In the genomic region with DNA sequence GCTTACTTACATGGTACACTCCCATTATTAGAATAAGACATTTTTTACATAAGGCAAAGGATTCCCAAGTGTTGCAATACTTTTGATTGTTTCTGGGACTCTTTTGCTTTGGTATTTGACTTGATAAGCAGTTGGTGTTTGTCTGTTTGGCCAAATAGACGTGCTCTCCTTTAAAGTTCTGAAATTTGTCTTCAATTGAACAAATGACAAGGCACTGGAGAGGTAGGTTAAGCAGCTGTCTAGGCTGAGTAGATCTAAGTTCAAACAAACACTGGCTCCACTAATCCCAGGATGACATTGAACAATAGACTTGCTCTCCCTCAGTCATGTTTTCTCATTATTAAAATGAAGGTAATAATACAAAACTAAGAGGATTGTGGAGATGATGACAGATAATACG, we compare ENCODE assay signal across 1 cellular context.
TF ChIP-seq lines count a peak whose summit lies in the region.

No MANE protein-coding gene starts in this region.

TF ChIP-seq in HepG2, 621 proteins besides CTCF, POLR2A, EP300 and RAD21 (continued from another document and continues in another):
- TF ChIP-seq JARID2 (CRISPR knock-in tag; IDR thresholded peaks at IDR 0.05; ENCODE audit: insufficient replicate concordance) (peak; percentile 33), ARNTL (CRISPR knock-in tag; IDR thresholded peaks at IDR 0.05) (no peak), PHF20 (CRISPR knock-in tag; IDR thresholded peaks at IDR 0.05) (no peak), ZNF569 (CRISPR knock-in tag; IDR thresholded peaks at IDR 0.05; ENCODE audit: borderline replicate concordance) (no peak), ZSCAN31 (CRISPR knock-in tag; IDR thresholded peaks at IDR 0.05; ENCODE audit: low read depth) (no peak), RCOR2 (CRISPR knock-in tag; IDR thresholded peaks at IDR 0.05) (0 out of 2 replicates have a peak, but pooled peaks have one; percentile 48), FOSL1 (CRISPR knock-in tag; IDR thresholded peaks at IDR 0.05; ENCODE audit: borderline replicate concordance) (no peak), SALL1 (CRISPR knock-in tag; IDR thresholded peaks at IDR 0.05) (peak; percentile 67; the same call in 1 of the 2 replicates), NFIB (CRISPR knock-in tag; IDR thresholded peaks at IDR 0.05; ENCODE audit: borderline replicate concordance) (no peak), ZNF143 (CRISPR knock-in tag; IDR thresholded peaks at IDR 0.05) (no peak), ZNF792 (CRISPR knock-in tag; IDR thresholded peaks at IDR 0.05) (no peak; the same call in 1 of the 2 replicates), CBX2 (IDR thresholded peaks at IDR 0.05; ENCODE audit: low read depth, low read length) (no peak), CBX2 (CRISPR knock-in tag; IDR thresholded peaks at IDR 0.05; ENCODE audit: low read depth) (no peak), SALL2 (CRISPR knock-in tag; IDR thresholded peaks at IDR 0.05) (no peak), SNAPC2 (CRISPR knock-in tag; IDR thresholded peaks at IDR 0.05) (peak; percentile 78; the same call in 1 of the 2 replicates), NFATC3 (CRISPR knock-in tag; IDR thresholded peaks at IDR 0.05) (no peak), ERF (CRISPR knock-in tag; IDR thresholded peaks at IDR 0.05) (peak; percentile 47; the same call in 1 of the 2 replicates), ZBTB8A (CRISPR knock-in tag; IDR thresholded peaks at IDR 0.05; ENCODE audit: borderline replicate concordance, low read depth) (no peak), CAMTA2 (CRISPR knock-in tag; IDR thresholded peaks at IDR 0.05; ENCODE audit: borderline replicate concordance) (no peak), NR2F2 (IDR thresholded peaks at IDR 0.05; ENCODE audit: borderline replicate concordance, low read depth) (peak; percentile 54; the same call in 1 of the 2 replicates), HOXA7 (CRISPR knock-in tag; IDR thresholded peaks at IDR 0.05) (no peak), CEBPG (CRISPR knock-in tag; IDR thresholded peaks at IDR 0.05) (peak; percentile 93), NCOR1 (IDR thresholded peaks at IDR 0.05; ENCODE audit: borderline replicate concordance, low read length) (peak; percentile 85; the same call in 1 of the 2 replicates), MLLT10 (CRISPR knock-in tag; IDR thresholded peaks at IDR 0.05) (no peak), ONECUT2 (CRISPR knock-in tag; IDR thresholded peaks at IDR 0.05) (no peak), ZNF547 (CRISPR knock-in tag; IDR thresholded peaks at IDR 0.05) (no peak), ZBTB7B (CRISPR knock-in tag; IDR thresholded peaks at IDR 0.05) (no peak; the same call in 1 of the 2 replicates), LCORL (IDR thresholded peaks at IDR 0.05) (no peak), LCORL (CRISPR knock-in tag; IDR thresholded peaks at IDR 0.05) (no peak), ATF7 (IDR thresholded peaks at IDR 0.05) (no peak), ATF7 (CRISPR knock-in tag; IDR thresholded peaks at IDR 0.05) (no peak), NKX3-1 (CRISPR knock-in tag; IDR thresholded peaks at IDR 0.05) (0 out of 2 replicates have a peak, but pooled peaks have one; percentile 8), ZNF138 (CRISPR knock-in tag; IDR thresholded peaks at IDR 0.05; ENCODE audit: low read depth) (no peak), ZFY (CRISPR knock-in tag; IDR thresholded peaks at IDR 0.05) (no peak), FOXC1 (CRISPR knock-in tag; IDR thresholded peaks at IDR 0.05; ENCODE audit: borderline replicate concordance) (no peak), ZNF891 (CRISPR knock-in tag; IDR thresholded peaks at IDR 0.05) (no peak), ZNF772 (CRISPR knock-in tag; IDR thresholded peaks at IDR 0.05) (no peak), ELF4 (CRISPR knock-in tag; IDR thresholded peaks at IDR 0.05; ENCODE audit: borderline replicate concordance) (no peak), ZNF282 (IDR thresholded peaks at IDR 0.05; ENCODE audit: partially characterized antibody) (no peak), RELA (CRISPR knock-in tag; IDR thresholded peaks at IDR 0.05) (peak; percentile 75; the same call in 1 of the 2 replicates), NCOA5 (CRISPR knock-in tag; IDR thresholded peaks at IDR 0.05) (no peak), STAT5B (CRISPR knock-in tag; IDR thresholded peaks at IDR 0.05) (no peak), ZNF441 (CRISPR knock-in tag; IDR thresholded peaks at IDR 0.05; ENCODE audit: borderline replicate concordance) (no peak), ZNF496 (CRISPR knock-in tag; IDR thresholded peaks at IDR 0.05; ENCODE audit: insufficient replicate concordance) (no peak)
- TF ChIP-seq, protein P1, sequence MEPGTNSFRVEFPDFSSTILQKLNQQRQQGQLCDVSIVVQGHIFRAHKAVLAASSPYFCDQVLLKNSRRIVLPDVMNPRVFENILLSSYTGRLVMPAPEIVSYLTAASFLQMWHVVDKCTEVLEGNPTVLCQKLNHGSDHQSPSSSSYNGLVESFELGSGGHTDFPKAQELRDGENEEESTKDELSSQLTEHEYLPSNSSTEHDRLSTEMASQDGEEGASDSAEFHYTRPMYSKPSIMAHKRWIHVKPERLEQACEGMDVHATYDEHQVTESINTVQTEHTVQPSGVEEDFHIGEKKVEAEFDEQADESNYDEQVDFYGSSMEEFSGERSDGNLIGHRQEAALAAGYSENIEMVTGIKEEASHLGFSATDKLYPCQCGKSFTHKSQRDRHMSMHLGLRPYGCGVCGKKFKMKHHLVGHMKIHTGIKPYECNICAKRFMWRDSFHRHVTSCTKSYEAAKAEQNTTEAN (CRISPR knock-in tag; conservative IDR thresholded peaks at IDR 0.05) = no peak
- TF ChIP-seq, protein P2, sequence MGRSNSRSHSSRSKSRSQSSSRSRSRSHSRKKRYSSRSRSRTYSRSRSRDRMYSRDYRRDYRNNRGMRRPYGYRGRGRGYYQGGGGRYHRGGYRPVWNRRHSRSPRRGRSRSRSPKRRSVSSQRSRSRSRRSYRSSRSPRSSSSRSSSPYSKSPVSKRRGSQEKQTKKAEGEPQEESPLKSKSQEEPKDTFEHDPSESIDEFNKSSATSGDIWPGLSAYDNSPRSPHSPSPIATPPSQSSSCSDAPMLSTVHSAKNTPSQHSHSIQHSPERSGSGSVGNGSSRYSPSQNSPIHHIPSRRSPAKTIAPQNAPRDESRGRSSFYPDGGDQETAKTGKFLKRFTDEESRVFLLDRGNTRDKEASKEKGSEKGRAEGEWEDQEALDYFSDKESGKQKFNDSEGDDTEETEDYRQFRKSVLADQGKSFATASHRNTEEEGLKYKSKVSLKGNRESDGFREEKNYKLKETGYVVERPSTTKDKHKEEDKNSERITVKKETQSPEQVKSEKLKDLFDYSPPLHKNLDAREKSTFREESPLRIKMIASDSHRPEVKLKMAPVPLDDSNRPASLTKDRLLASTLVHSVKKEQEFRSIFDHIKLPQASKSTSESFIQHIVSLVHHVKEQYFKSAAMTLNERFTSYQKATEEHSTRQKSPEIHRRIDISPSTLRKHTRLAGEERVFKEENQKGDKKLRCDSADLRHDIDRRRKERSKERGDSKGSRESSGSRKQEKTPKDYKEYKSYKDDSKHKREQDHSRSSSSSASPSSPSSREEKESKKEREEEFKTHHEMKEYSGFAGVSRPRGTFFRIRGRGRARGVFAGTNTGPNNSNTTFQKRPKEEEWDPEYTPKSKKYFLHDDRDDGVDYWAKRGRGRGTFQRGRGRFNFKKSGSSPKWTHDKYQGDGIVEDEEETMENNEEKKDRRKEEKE (IDR thresholded peaks at IDR 0.05) = no peak
- TF ChIP-seq, protein P3, sequence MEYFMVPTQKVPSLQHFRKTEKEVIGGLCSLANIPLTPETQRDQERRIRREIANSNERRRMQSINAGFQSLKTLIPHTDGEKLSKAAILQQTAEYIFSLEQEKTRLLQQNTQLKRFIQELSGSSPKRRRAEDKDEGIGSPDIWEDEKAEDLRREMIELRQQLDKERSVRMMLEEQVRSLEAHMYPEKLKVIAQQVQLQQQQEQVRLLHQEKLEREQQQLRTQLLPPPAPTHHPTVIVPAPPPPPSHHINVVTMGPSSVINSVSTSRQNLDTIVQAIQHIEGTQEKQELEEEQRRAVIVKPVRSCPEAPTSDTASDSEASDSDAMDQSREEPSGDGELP (IDR thresholded peaks at IDR 0.05; ENCODE audit: borderline replicate concordance, low read depth) = peak; percentile 70; the same call in 1 of the 2 replicates
- TF ChIP-seq, protein P4, sequence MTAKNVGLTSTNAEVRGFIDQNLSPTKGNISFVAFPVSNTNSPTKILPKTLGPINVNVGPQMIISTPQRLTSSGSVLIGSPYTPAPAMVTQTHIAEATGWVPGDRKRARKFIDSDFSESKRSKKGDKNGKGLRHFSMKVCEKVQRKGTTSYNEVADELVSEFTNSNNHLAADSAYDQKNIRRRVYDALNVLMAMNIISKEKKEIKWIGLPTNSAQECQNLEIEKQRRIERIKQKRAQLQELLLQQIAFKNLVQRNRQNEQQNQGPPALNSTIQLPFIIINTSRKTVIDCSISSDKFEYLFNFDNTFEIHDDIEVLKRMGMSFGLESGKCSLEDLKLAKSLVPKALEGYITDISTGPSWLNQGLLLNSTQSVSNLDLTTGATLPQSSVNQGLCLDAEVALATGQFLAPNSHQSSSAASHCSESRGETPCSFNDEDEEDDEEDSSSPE (CRISPR knock-in tag; IDR thresholded peaks at IDR 0.05) = no peak
- TF ChIP-seq, protein P5, sequence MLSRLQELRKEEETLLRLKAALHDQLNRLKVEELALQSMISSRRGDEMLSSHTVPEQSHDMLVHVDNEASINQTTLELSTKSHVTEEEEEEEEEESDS (CRISPR knock-in tag; IDR thresholded peaks at IDR 0.05; ENCODE audit: borderline replicate concordance) = no peak
- TF ChIP-seq, protein P6, sequence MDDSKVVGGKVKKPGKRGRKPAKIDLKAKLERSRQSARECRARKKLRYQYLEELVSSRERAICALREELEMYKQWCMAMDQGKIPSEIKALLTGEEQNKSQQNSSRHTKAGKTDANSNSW (CRISPR knock-in tag; IDR thresholded peaks at IDR 0.05; ENCODE audit: borderline replicate concordance) = no peak
- TF ChIP-seq, protein P7, sequence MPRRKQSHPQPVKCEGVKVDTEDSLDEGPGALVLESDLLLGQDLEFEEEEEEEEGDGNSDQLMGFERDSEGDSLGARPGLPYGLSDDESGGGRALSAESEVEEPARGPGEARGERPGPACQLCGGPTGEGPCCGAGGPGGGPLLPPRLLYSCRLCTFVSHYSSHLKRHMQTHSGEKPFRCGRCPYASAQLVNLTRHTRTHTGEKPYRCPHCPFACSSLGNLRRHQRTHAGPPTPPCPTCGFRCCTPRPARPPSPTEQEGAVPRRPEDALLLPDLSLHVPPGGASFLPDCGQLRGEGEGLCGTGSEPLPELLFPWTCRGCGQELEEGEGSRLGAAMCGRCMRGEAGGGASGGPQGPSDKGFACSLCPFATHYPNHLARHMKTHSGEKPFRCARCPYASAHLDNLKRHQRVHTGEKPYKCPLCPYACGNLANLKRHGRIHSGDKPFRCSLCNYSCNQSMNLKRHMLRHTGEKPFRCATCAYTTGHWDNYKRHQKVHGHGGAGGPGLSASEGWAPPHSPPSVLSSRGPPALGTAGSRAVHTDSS (CRISPR knock-in tag; conservative IDR thresholded peaks at IDR 0.05) = no peak
- TF ChIP-seq, protein P8, sequence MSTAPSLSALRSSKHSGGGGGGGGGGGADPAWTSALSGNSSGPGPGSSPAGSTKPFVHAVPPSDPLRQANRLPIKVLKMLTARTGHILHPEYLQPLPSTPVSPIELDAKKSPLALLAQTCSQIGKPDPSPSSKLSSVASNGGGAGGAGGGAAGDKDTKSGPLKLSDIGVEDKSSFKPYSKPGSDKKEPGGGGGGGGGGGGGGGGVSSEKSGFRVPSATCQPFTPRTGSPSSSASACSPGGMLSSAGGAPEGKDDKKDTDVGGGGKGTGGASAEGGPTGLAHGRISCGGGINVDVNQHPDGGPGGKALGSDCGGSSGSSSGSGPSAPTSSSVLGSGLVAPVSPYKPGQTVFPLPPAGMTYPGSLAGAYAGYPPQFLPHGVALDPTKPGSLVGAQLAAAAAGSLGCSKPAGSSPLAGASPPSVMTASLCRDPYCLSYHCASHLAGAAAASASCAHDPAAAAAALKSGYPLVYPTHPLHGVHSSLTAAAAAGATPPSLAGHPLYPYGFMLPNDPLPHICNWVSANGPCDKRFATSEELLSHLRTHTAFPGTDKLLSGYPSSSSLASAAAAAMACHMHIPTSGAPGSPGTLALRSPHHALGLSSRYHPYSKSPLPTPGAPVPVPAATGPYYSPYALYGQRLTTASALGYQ (CRISPR knock-in tag; IDR thresholded peaks at IDR 0.05) = peak; percentile 41; the same call in 1 of the 2 replicates
- TF ChIP-seq, protein P9, sequence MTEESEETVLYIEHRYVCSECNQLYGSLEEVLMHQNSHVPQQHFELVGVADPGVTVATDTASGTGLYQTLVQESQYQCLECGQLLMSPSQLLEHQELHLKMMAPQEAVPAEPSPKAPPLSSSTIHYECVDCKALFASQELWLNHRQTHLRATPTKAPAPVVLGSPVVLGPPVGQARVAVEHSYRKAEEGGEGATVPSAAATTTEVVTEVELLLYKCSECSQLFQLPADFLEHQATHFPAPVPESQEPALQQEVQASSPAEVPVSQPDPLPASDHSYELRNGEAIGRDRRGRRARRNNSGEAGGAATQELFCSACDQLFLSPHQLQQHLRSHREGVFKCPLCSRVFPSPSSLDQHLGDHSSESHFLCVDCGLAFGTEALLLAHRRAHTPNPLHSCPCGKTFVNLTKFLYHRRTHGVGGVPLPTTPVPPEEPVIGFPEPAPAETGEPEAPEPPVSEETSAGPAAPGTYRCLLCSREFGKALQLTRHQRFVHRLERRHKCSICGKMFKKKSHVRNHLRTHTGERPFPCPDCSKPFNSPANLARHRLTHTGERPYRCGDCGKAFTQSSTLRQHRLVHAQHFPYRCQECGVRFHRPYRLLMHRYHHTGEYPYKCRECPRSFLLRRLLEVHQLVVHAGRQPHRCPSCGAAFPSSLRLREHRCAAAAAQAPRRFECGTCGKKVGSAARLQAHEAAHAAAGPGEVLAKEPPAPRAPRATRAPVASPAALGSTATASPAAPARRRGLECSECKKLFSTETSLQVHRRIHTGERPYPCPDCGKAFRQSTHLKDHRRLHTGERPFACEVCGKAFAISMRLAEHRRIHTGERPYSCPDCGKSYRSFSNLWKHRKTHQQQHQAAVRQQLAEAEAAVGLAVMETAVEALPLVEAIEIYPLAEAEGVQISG (CRISPR knock-in tag; IDR thresholded peaks at IDR 0.05) = no peak
- TF ChIP-seq, protein P10, sequence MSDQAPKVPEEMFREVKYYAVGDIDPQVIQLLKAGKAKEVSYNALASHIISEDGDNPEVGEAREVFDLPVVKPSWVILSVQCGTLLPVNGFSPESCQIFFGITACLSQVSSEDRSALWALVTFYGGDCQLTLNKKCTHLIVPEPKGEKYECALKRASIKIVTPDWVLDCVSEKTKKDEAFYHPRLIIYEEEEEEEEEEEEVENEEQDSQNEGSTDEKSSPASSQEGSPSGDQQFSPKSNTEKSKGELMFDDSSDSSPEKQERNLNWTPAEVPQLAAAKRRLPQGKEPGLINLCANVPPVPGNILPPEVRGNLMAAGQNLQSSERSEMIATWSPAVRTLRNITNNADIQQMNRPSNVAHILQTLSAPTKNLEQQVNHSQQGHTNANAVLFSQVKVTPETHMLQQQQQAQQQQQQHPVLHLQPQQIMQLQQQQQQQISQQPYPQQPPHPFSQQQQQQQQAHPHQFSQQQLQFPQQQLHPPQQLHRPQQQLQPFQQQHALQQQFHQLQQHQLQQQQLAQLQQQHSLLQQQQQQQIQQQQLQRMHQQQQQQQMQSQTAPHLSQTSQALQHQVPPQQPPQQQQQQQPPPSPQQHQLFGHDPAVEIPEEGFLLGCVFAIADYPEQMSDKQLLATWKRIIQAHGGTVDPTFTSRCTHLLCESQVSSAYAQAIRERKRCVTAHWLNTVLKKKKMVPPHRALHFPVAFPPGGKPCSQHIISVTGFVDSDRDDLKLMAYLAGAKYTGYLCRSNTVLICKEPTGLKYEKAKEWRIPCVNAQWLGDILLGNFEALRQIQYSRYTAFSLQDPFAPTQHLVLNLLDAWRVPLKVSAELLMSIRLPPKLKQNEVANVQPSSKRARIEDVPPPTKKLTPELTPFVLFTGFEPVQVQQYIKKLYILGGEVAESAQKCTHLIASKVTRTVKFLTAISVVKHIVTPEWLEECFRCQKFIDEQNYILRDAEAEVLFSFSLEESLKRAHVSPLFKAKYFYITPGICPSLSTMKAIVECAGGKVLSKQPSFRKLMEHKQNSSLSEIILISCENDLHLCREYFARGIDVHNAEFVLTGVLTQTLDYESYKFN (CRISPR knock-in tag; conservative IDR thresholded peaks at IDR 0.05) = peak; percentile 90
